ENCODE assay signal across 16 cellular contexts in the genomic region with DNA sequence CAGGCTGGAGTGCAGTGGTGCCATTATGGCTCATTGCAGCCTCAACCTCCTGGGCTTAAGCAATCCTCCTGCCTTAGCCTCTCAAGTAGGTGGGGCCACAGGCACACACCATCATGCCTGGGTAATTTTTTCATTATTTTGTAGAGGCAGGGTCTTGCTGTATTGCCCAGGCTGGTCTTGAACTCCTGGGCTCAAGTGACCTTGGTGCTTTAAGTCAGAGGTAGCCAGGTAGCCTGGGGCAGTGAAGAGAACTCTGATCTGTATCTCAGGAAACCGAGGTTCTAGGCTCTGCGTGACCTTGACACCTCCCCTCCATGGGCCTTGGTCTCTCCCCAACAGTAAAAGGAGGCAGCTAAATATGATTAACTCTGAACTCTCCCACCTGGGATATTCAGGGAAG. TPM values are rescaled to one million over a fixed set of nuclear protein-coding genes. Genes with fewer than 3 reads are reported as not detected.
DNase-seq lines count a peak whose midpoint lies in the region; ATAC-seq and TF ChIP-seq lines count a peak whose summit lies in the region.
"Had no signal": no experiment of that assay in that cellular context is flagged by ENCODE, and none has a peak within 500 bp of the region (broad histone marks: within the 10 kb centered on the region; RNA-seq: fewer than 3 reads in every experiment).

No MANE protein-coding gene starts in this region.

- no peaks in the 10 kb centered on the region for H3K36me3 Mint-ChIP-seq in activated T-cell treated with anti-CD3 and anti-CD28 coated beads, Interleukin-2, amount 50 U/mL, for 4 hours (ENCODE audit: insufficient read depth)
- no peaks in the 10 kb centered on the region for H3K36me3 Mint-ChIP-seq in neural crest cell (ENCODE audit: low read depth)

- WGBS in aorta, 2 donors: 88 to 93% methylated on average over 2 of the region's 2 CpGs

- H3K4me1 ChIP-seq in aorta (ENCODE audit: control insufficient read depth in 1 of 2, insufficient read depth in 2 of 2, low read length in 2 of 2): no peaks in the 10 kb centered on the region

- DNase-seq in activated T-cell treated with anti-CD3 and anti-CD28 coated beads, Interleukin-2, amount 50 U/mL, for 4 hours: no peak
- DNase-seq in activated T-cell treated with anti-CD3 and anti-CD28 coated beads, Interleukin-2, amount 50 U/mL, for 1 hour: no peak
- no peak for DNase-seq in RWPE1 (ENCODE audit: low spot score)
- DNase-seq in neural crest cell (ENCODE audit: low read depth, low spot score): no peak
- DNase-seq in aorta: no peak
- DNase-seq: AML-193; CD4-positive, alpha-beta memory T cell; DMS153; DMS79; GDM1; GOT3; H9 had no signal

- TF ChIP-seq CTCF in RWPE1 (conservative IDR thresholded peaks at IDR 0.05; ENCODE audit: low read depth) (no peak), neural crest cell (conservative IDR thresholded peaks at IDR 0.05) (no peak)

- ATAC-seq in activated T-cell treated with anti-CD3 and anti-CD28 coated beads, Interleukin-2, amount 50 U/mL, for 4 hours: no peak
- ATAC-seq in GM21526 (IDR thresholded peaks at IDR 0.05; ENCODE audit: low FRiP score, unreplicated experiment): no peak
- ATAC-seq in aorta (ENCODE audit: low FRiP score): no peak
- ATAC-seq: A549 had no signal

- POLR2A ChIA-PET in RWPE1 (lab: Yijun Ruan, JAX; ENCODE audit: low non-redundant PET): no interaction called here

- H3K27ac Mint-ChIP-seq in neural crest cell (ENCODE audit: unreplicated experiment): no peak overlapping the region
- H3K27ac Mint-ChIP-seq: H9 had no signal

- H3K27ac ChIP-seq in RWPE1 (peak overlapping the region; percentile 11; the same call in 1 of the 2 replicates), aorta (ENCODE audit: low read depth in 1 of 2, low read length in 2 of 2) (no peak overlapping the region)
- H3K27ac ChIP-seq: 22Rv1, A549, C4-2B had no signal

- H3K9me3 ChIP-seq in aorta (ENCODE audit: control insufficient read depth, low read length): no peaks in the 10 kb centered on the region
- H3K9me3 ChIP-seq: A549 had no signal

- intact Hi-C loops in aorta (cut with DNase I): loop anchor here in 1 of 2 donors (5.0 kb wide), 1 partner anchor 52 kb away; no protein-coding TSS in a partner anchor

- no peak overlapping the region for H3K4me3 ChIP-seq in aorta (ENCODE audit: low read length in 2 of 2)
- H3K4me3 ChIP-seq: A549 had no signal

- H3K27me3 Mint-ChIP-seq in activated T-cell treated with anti-CD3 and anti-CD28 coated beads, Interleukin-2, amount 50 U/mL, for 4 hours (ENCODE audit: low read depth): no peaks in the 10 kb centered on the region
- peaks cover 2% of the 10 kb centered on the region for H3K27me3 Mint-ChIP-seq in neural crest cell (ENCODE audit: low read depth)
- H3K27me3 Mint-ChIP-seq: CD4-positive, alpha-beta memory T cell had no signal

- peak overlapping the region; percentile 16 for H3K4me3 Mint-ChIP-seq in activated T-cell treated with anti-CD3 and anti-CD28 coated beads, Interleukin-2, amount 50 U/mL, for 4 hours
- H3K4me3 Mint-ChIP-seq in neural crest cell: peak overlapping the region; percentile 44
- H3K4me3 Mint-ChIP-seq: H9 had no signal

- H3K4me1 Mint-ChIP-seq in activated T-cell treated with anti-CD3 and anti-CD28 coated beads, Interleukin-2, amount 50 U/mL, for 4 hours (ENCODE audit: low read depth): peaks cover 37% of the 10 kb centered on the region
- H3K4me1 Mint-ChIP-seq in neural crest cell: peaks cover 47% of the 10 kb centered on the region

- H3K36me3 ChIP-seq in aorta (ENCODE audit: control insufficient read depth in 1 of 2, insufficient read depth in 2 of 2, low read length in 1 of 2): no peaks in the 10 kb centered on the region

- H3K9me3 Mint-ChIP-seq in activated T-cell treated with anti-CD3 and anti-CD28 coated beads, Interleukin-2, amount 50 U/mL, for 4 hours: no peaks in the 10 kb centered on the region
- no peaks in the 10 kb centered on the region for H3K9me3 Mint-ChIP-seq in neural crest cell
- H3K9me3 Mint-ChIP-seq: CD4-positive, alpha-beta memory T cell had no signal

- CTCF ChIA-PET in RWPE1 (lab: Yijun Ruan, JAX): interaction anchor here (3.8 kb wide), 1 partner anchor 55 kb away, joined by 47 read pairs; no protein-coding TSS in a partner anchor

- no peaks in the 10 kb centered on the region for H3K27me3 ChIP-seq in aorta (ENCODE audit: control insufficient read depth in 1 of 2, insufficient read depth in 2 of 2, low read length in 1 of 2)

RNA-seq across cellular contexts. Expression of gene CTF1, which starts 3.4 kb away (rescaled TPM):
- under 1 TPM; 0.18 to 0.33 (median 0.28) TPM for total RNA-seq in activated T-cell treated with anti-CD3 and anti-CD28 coated beads, Interleukin-2, amount 50 U/mL, for 4 hours
- total RNA-seq in neural crest cell: 1.6 and 2.6 TPM in 2 replicates
- 1 to 10 TPM; 6.2 to 7.2 TPM for total RNA-seq in aorta
- polyA plus RNA-seq in aorta: 1 to 10 TPM; 6.4 to 7.9 TPM
- polyA plus RNA-seq: CD4-positive, alpha-beta memory T cell had no signal

RNA-seq across cellular contexts. Expression of gene BCL7C, which starts 5.9 kb away (rescaled TPM):
- 10 to 100 TPM; 22.1 to 24.8 (median 23.7) TPM for total RNA-seq in activated T-cell treated with anti-CD3 and anti-CD28 coated beads, Interleukin-2, amount 50 U/mL, for 4 hours
- total RNA-seq in neural crest cell: 35.9 and 38.4 TPM in 2 replicates
- total RNA-seq in aorta: 10 to 100 TPM; 30.2 to 33.9 TPM
- 10 to 100 TPM; 54.8 to 60.7 TPM for polyA plus RNA-seq in aorta

RNA-seq across cellular contexts. Expression of gene FBXL19, which starts 23.6 kb away (rescaled TPM):
- 10 to 100 TPM; 25.8 to 31.3 (median 30.8) TPM for total RNA-seq in activated T-cell treated with anti-CD3 and anti-CD28 coated beads, Interleukin-2, amount 50 U/mL, for 4 hours
- total RNA-seq in neural crest cell (78.1 and 84.7 TPM in 2 replicates), aorta (10 to 100 TPM; 14.7 to 22.7 TPM)
- polyA plus RNA-seq in aorta: 10 to 100 TPM in 1 of 2 donors, 1 to 10 TPM in 1; 4.3 to 11.6 TPM

RNA-seq across cellular contexts. Expression of gene ORAI3, which starts 49.1 kb away (rescaled TPM):
- total RNA-seq in activated T-cell treated with anti-CD3 and anti-CD28 coated beads, Interleukin-2, amount 50 U/mL, for 4 hours: 1 to 10 TPM; 1.5 to 3.3 (median 2.8) TPM
- total RNA-seq in neural crest cell (7.7 and 8.0 TPM in 2 replicates), aorta (10 to 100 TPM; 11.8 to 21.7 TPM)
- polyA plus RNA-seq in aorta: 10 to 100 TPM in 1 of 2 donors, 1 to 10 TPM in 1; 9.1 to 20.8 TPM

RNA-seq across cellular contexts. Expression of gene SETD1A, which starts 57.8 kb away (rescaled TPM):
- 10 to 100 TPM; 39.3 to 49.0 (median 40.5) TPM for total RNA-seq in activated T-cell treated with anti-CD3 and anti-CD28 coated beads, Interleukin-2, amount 50 U/mL, for 4 hours
- total RNA-seq in neural crest cell: 33.4 and 35.2 TPM in 2 replicates
- total RNA-seq in aorta: 10 to 100 TPM; 16.4 to 19.7 TPM
- polyA plus RNA-seq in aorta: 1 to 10 TPM; 4.4 to 9.7 TPM
